11 cellular contexts compared by ENCODE assay signal in genomic region chr6:129280719-129281118, GRCh38.
DNase-seq lines count a peak whose midpoint lies in the region; ATAC-seq and TF ChIP-seq lines count a peak whose summit lies in the region.
"Had no signal": no experiment of that assay in that cellular context is flagged by ENCODE, and none has a peak within 500 bp of the region (broad histone marks: within the 10 kb centered on the region; RNA-seq: fewer than 3 reads in every experiment).

No MANE protein-coding gene starts in this region.

- no peak overlapping the region for H3K4me3 ChIP-seq in GM12865 (ENCODE audit: low read depth, low read length)
- H3K4me3 ChIP-seq: adrenal gland had no signal

- ATAC-seq in GM21825 (IDR thresholded peaks at IDR 0.05; ENCODE audit: unreplicated experiment): no peak
- no peak for ATAC-seq in left lobe of liver
- no peak for ATAC-seq in GM18511 (IDR thresholded peaks at IDR 0.05; ENCODE audit: unreplicated experiment)

- peak; percentile 46 for DNase-seq in GM12865 (ENCODE audit: low read depth)
- DNase-seq in activated CD4-positive, alpha-beta T cell treated with anti-CD3 and anti-CD28 coated beads for 48 hours: peak; percentile 35
- DNase-seq in cerebellum (ENCODE audit: low spot score): peak; percentile 64
- DNase-seq in stimulated activated CD4-positive, alpha-beta T cell treated with anti-CD3 and anti-CD28 coated beads, Interleukin-2, amount 100 ng/mL, for 24 hours: peak; percentile 17 to 33
- DNase-seq in left lobe of liver (ENCODE audit: low spot score): no peak
- DNase-seq in NCI-H1436 (lab: John Stamatoyannopoulos, UW): no peak
- DNase-seq: adrenal gland, DMS79, SIG-M5 had no signal

- no peak for TF ChIP-seq CTCF in GM12865 (IDR thresholded peaks at IDR 0.05; ENCODE audit: insufficient read depth, low read depth, low read length, missing control alignments)

Comparison
In these comparisons a context has a peak if more than half of its experiments do, and no peak if none do; other contexts are left out.
1. DNase-seq: peak in GM12865 (single experiment), activated CD4-positive, alpha-beta T cell treated with anti-CD3 and anti-CD28 coated beads for 48 hours (single experiment), cerebellum (single experiment) and stimulated activated CD4-positive, alpha-beta T cell treated with anti-CD3 and anti-CD28 coated beads, Interleukin-2, amount 100 ng/mL, for 24 hours (2 of 2); none in left lobe of liver (single experiment) and NCI-H1436 (single experiment).